Comparison of ENCODE assay signal across 15 cellular contexts in genomic region chr11:79074547-79074946, GRCh38.
DNase-seq lines count a peak whose midpoint lies in the region; ATAC-seq and TF ChIP-seq lines count a peak whose summit lies in the region.
"Had no signal": no experiment of that assay in that cellular context is flagged by ENCODE, and none has a peak within 500 bp of the region (broad histone marks: within the 10 kb centered on the region; RNA-seq: fewer than 3 reads in every experiment).

No MANE protein-coding gene starts in this region.

- peak; percentile 24 for ATAC-seq in stimulated activated effector memory CD8-positive, alpha-beta T cell treated with anti-CD3 and anti-CD28 coated beads, Interleukin-12 subunit alpha, Interleukin-12 subunit beta, amount 100 ng/mL, for 72 hours
- ATAC-seq in sciatic nerve (no peak), GM21825 (IDR thresholded peaks at IDR 0.05; ENCODE audit: unreplicated experiment) (no peak), GM18858 (IDR thresholded peaks at IDR 0.05; ENCODE audit: unreplicated experiment) (no peak)
- ATAC-seq: A549; CD8-positive, alpha-beta T cell; HepG2 had no signal

- H3K4me1 Mint-ChIP-seq in glutamatergic neuron (ENCODE audit: low read depth, unreplicated experiment) (peaks cover 25% of the 10 kb centered on the region), nephron progenitor cell (peaks cover 60% of the 10 kb centered on the region)
- H3K4me1 Mint-ChIP-seq in stimulated activated effector memory CD8-positive, alpha-beta T cell treated with anti-CD3 and anti-CD28 coated beads, Interleukin-12 subunit alpha, Interleukin-12 subunit beta, amount 100 ng/mL, for 72 hours: no peaks in the 10 kb centered on the region

- intact Hi-C loops in sciatic nerve (cut with DNase I): no loop called here

- TF ChIP-seq CTCF in glutamatergic neuron (IDR thresholded peaks at IDR 0.05; ENCODE audit: partially characterized antibody, unreplicated experiment) (no peak), nephron progenitor cell (IDR thresholded peaks at IDR 0.05) (no peak)

- H3K27me3 Mint-ChIP-seq in glutamatergic neuron (ENCODE audit: unreplicated experiment) (peaks cover 1% of the 10 kb centered on the region), nephron progenitor cell (ENCODE audit: low read depth, poor library complexity) (peaks cover 4% of the 10 kb centered on the region)

- no peak overlapping the region for H3K4me3 Mint-ChIP-seq in glutamatergic neuron (ENCODE audit: unreplicated experiment)
- no peak overlapping the region for H3K4me3 Mint-ChIP-seq in nephron progenitor cell
- no peak overlapping the region for H3K4me3 Mint-ChIP-seq in stimulated activated effector memory CD8-positive, alpha-beta T cell treated with anti-CD3 and anti-CD28 coated beads, Interleukin-12 subunit alpha, Interleukin-12 subunit beta, amount 100 ng/mL, for 72 hours
- H3K4me3 Mint-ChIP-seq: CD8-positive, alpha-beta T cell; H9 had no signal

- H3K36me3 Mint-ChIP-seq in glutamatergic neuron (ENCODE audit: unreplicated experiment) (peaks cover 14% of the 10 kb centered on the region), nephron progenitor cell (ENCODE audit: low read depth) (peaks cover 19% of the 10 kb centered on the region)
- H3K36me3 Mint-ChIP-seq in stimulated activated effector memory CD8-positive, alpha-beta T cell treated with anti-CD3 and anti-CD28 coated beads, Interleukin-12 subunit alpha, Interleukin-12 subunit beta, amount 100 ng/mL, for 72 hours: no peaks in the 10 kb centered on the region
- H3K36me3 Mint-ChIP-seq: CD8-positive, alpha-beta T cell had no signal

- H3K9me3 Mint-ChIP-seq in glutamatergic neuron (ENCODE audit: unreplicated experiment) (peaks cover 5% of the 10 kb centered on the region), nephron progenitor cell (peaks cover 14% of the 10 kb centered on the region)
- H3K9me3 Mint-ChIP-seq in stimulated activated effector memory CD8-positive, alpha-beta T cell treated with anti-CD3 and anti-CD28 coated beads, Interleukin-12 subunit alpha, Interleukin-12 subunit beta, amount 100 ng/mL, for 72 hours: no peaks in the 10 kb centered on the region
- H3K9me3 Mint-ChIP-seq: CD8-positive, alpha-beta T cell had no signal

- DNase-seq in DMS79 treated with DMSO at 0.1 percent for 48 hours (lab: John Stamatoyannopoulos, UW) (peak; percentile 7), DMS79 (lab: John Stamatoyannopoulos, UW) (no peak), glutamatergic neuron (no peak), nephron progenitor cell (no peak), sciatic nerve (ENCODE audit: low spot score) (no peak)
- no peak for DNase-seq in stimulated activated effector memory CD8-positive, alpha-beta T cell treated with anti-CD3 and anti-CD28 coated beads, Interleukin-12 subunit alpha, Interleukin-12 subunit beta, amount 100 ng/mL, for 72 hours (ENCODE audit: low spot score in 2 of 2)
- DNase-seq: AML-193; Calu3; CD8-positive, alpha-beta T cell; GOT3; H9 had no signal

- H3K27ac Mint-ChIP-seq in glutamatergic neuron (ENCODE audit: unreplicated experiment) (peak overlapping the region; percentile 50), nephron progenitor cell (peak overlapping the region; percentile 85)
- no peak overlapping the region for H3K27ac Mint-ChIP-seq in stimulated activated effector memory CD8-positive, alpha-beta T cell treated with anti-CD3 and anti-CD28 coated beads, Interleukin-12 subunit alpha, Interleukin-12 subunit beta, amount 100 ng/mL, for 72 hours
- H3K27ac Mint-ChIP-seq: CD8-positive, alpha-beta T cell had no signal
